1 cellular context compared by ENCODE assay signal in genomic region chr3:13895155-13896105, GRCh38.
A peak's percentile ranks its signal among the peaks of the same experiment; 100 is the strongest.
TF ChIP-seq lines count a peak whose summit lies in the region.

No MANE protein-coding gene starts in this region.

TF ChIP-seq in H1, 55 proteins besides CTCF, POLR2A, EP300 and RAD21:
- TF ChIP-seq GTF2F1 (IDR thresholded peaks at IDR 0.05; ENCODE audit: borderline replicate concordance, low read depth, low read length) = no peak
- TF ChIP-seq CBX5 (IDR thresholded peaks at IDR 0.05; ENCODE audit: low read depth, low read length) = no peak
- TF ChIP-seq KDM4A (IDR thresholded peaks at IDR 0.05; ENCODE audit: low read depth, low read length, severe bottlenecking) = peak; percentile 69
- TF ChIP-seq CHD2 (IDR thresholded peaks at IDR 0.05; ENCODE audit: low read length) = no peak
- no peak for TF ChIP-seq YY1 (IDR thresholded peaks at IDR 0.05; ENCODE audit: low read depth, low read length)
- TF ChIP-seq NANOG (IDR thresholded peaks at IDR 0.05; ENCODE audit: insufficient read depth, low read depth, low read length, poor library complexity, severe bottlenecking) = no peak
- TF ChIP-seq EZH2 (IDR thresholded peaks at IDR 0.05; ENCODE audit: low read depth, low read length, severe bottlenecking) = peak; percentile 13
- peak; percentile 83 for TF ChIP-seq SAP30 (IDR thresholded peaks at IDR 0.05; ENCODE audit: insufficient read depth, insufficient replicate concordance, low read length)
- TF ChIP-seq BCL11A (IDR thresholded peaks at IDR 0.05; ENCODE audit: low read depth in 2 of 2, low read length in 2 of 2) = no peak
- no peak for TF ChIP-seq HDAC2 (IDR thresholded peaks at IDR 0.05; ENCODE audit: borderline replicate concordance in 1 of 2, low read depth in 2 of 2, low read length in 2 of 2)
- no peak for TF ChIP-seq KDM1A (IDR thresholded peaks at IDR 0.05; ENCODE audit: borderline replicate concordance, low read length)
- no peak for TF ChIP-seq SP2 (IDR thresholded peaks at IDR 0.05; ENCODE audit: low read length)
- no peak for TF ChIP-seq TCF12 (IDR thresholded peaks at IDR 0.05; ENCODE audit: low read depth, low read length)
- peak; percentile 84 for TF ChIP-seq E2F6 (IDR thresholded peaks at IDR 0.05)
- TF ChIP-seq ATF2 (IDR thresholded peaks at IDR 0.05; ENCODE audit: low read length) = no peak
- no peak for TF ChIP-seq BRCA1 (IDR thresholded peaks at IDR 0.05; ENCODE audit: low read depth, low read length)
- TF ChIP-seq RFX5 (IDR thresholded peaks at IDR 0.05; ENCODE audit: borderline replicate concordance, low read depth, low read length) = no peak
- TF ChIP-seq POLR2AphosphoS5 (IDR thresholded peaks at IDR 0.05; ENCODE audit: low read depth, low read length) = no peak
- TF ChIP-seq SIN3A (conservative IDR thresholded peaks at IDR 0.05 in 1 of 2, IDR thresholded peaks at IDR 0.05 in 1 of 2; ENCODE audit: low read depth in 1 of 2, low read length in 2 of 2) = peak; percentile 61 to 66; a peak in 2 of 4 replicates
- no peak for TF ChIP-seq MAFK (IDR thresholded peaks at IDR 0.05; ENCODE audit: low read depth, low read length)
- no peak for TF ChIP-seq RBBP5 (IDR thresholded peaks at IDR 0.05; ENCODE audit: borderline replicate concordance, low read depth, low read length)
- no peak for TF ChIP-seq SRF (IDR thresholded peaks at IDR 0.05; ENCODE audit: low read depth, low read length)
- no peak for TF ChIP-seq SP1 (IDR thresholded peaks at IDR 0.05; ENCODE audit: low read depth, low read length)
- 0 out of 2 replicates have a peak, but pooled peaks have one; percentile 23 for TF ChIP-seq TAF1 (IDR thresholded peaks at IDR 0.05; ENCODE audit: low read depth, low read length)
- no peak for TF ChIP-seq CHD7 (IDR thresholded peaks at IDR 0.05; ENCODE audit: insufficient replicate concordance, low read length)
- no peak for TF ChIP-seq CHD1 (IDR thresholded peaks at IDR 0.05; ENCODE audit: low read depth, low read length)
- TF ChIP-seq CREB1 (IDR thresholded peaks at IDR 0.05) = no peak
- no peak for TF ChIP-seq JUN (IDR thresholded peaks at IDR 0.05; ENCODE audit: low read depth, low read length)
- TF ChIP-seq ATF3 (IDR thresholded peaks at IDR 0.05; ENCODE audit: insufficient read depth, low read depth, low read length) = no peak
- TF ChIP-seq SP4 (IDR thresholded peaks at IDR 0.05; ENCODE audit: low read length) = no peak
- TF ChIP-seq RNF2 (IDR thresholded peaks at IDR 0.05; ENCODE audit: borderline replicate concordance, low read depth, low read length, missing control alignments, poor library complexity, severe bottlenecking) = no peak
- no peak for TF ChIP-seq TBP (IDR thresholded peaks at IDR 0.05; ENCODE audit: low read depth, low read length)
- no peak for TF ChIP-seq USF2 (IDR thresholded peaks at IDR 0.05; ENCODE audit: low read length)
- TF ChIP-seq ZNF274 (IDR thresholded peaks at IDR 0.05; ENCODE audit: borderline replicate concordance, extremely low read depth, low read length) = no peak
- TF ChIP-seq CTBP2 (IDR thresholded peaks at IDR 0.05; ENCODE audit: borderline replicate concordance, insufficient read depth, insufficient read length, low read length) = no peak
- 0 out of 2 replicates have a peak, but pooled peaks have one; percentile 33 for TF ChIP-seq PHF8 (conservative IDR thresholded peaks at IDR 0.05; ENCODE audit: low read depth, low read length)
- no peak for TF ChIP-seq HDAC6 (IDR thresholded peaks at IDR 0.05; ENCODE audit: low read depth, low read length)
- no peak for TF ChIP-seq TAF7 (optimal IDR thresholded peaks at IDR 0.05; ENCODE audit: borderline replicate concordance, low read depth, low read length)
- TF ChIP-seq MAX (IDR thresholded peaks at IDR 0.05) = peak; percentile 77
- no peak for TF ChIP-seq FOSL1 (IDR thresholded peaks at IDR 0.05; ENCODE audit: insufficient read depth, low read depth, low read length)
- TF ChIP-seq ASH2L (IDR thresholded peaks at IDR 0.05; ENCODE audit: low read length) = peak; percentile 52
- no peak for TF ChIP-seq TEAD4 (IDR thresholded peaks at IDR 0.05; ENCODE audit: low read depth, low read length)
- TF ChIP-seq JUND (IDR thresholded peaks at IDR 0.05; ENCODE audit: low read length) = no peak
